19 cellular contexts compared by ENCODE assay signal in genomic region chr12:34346372-34347034, GRCh38.
DNase-seq lines count a peak whose midpoint lies in the region; ATAC-seq and TF ChIP-seq lines count a peak whose summit lies in the region.
"Had no signal": no experiment of that assay in that cellular context is flagged by ENCODE, and none has a peak within 500 bp of the region (broad histone marks: within the 10 kb centered on the region; RNA-seq: fewer than 3 reads in every experiment).

No MANE protein-coding gene starts in this region.

- TF ChIP-seq CTCF in BE2C (IDR thresholded peaks at IDR 0.05; ENCODE audit: low read depth, low read length) (no peak), Caco-2 (IDR thresholded peaks at IDR 0.05; ENCODE audit: insufficient read depth in 1 of 2, low read depth in 1 of 2, low read length in 1 of 2, severe bottlenecking in 1 of 2, unreplicated experiment in 1 of 2) (no peak)

- H3K4me3 ChIP-seq in BE2C (ENCODE audit: low read depth, low read length) (peak overlapping the region; percentile 24), Caco-2 (ENCODE audit: low read depth, low read length) (peak overlapping the region; percentile 34), SK-N-MC (peak overlapping the region; percentile 64; the same call in 1 of the 2 replicates)

- no peak for ATAC-seq in GM21619 (IDR thresholded peaks at IDR 0.05; ENCODE audit: unreplicated experiment)

- DNase-seq in BE2C: no peak
- DNase-seq in Caco-2: peak; percentile 36 to 63
- DNase-seq in LoVo (ENCODE audit: low spot score): peak; percentile 33
- DNase-seq in SK-N-MC (ENCODE audit: low read depth, low spot score): no peak
- no peak for DNase-seq in foreskin melanocyte
- no peak for DNase-seq in NCI-H345 (lab: John Stamatoyannopoulos, UW)
- DNase-seq: Calu3; CD4-positive, CD25-positive, alpha-beta regulatory T cell; GOT3; Kasumi-1; NCI-H1092 treated with DMSO at 0.1 percent for 48 hours; NCI-H1694; NCI-H2081 treated with DMSO at 0.1 percent for 48 hours; NCI-H2227 treated with DMSO at 0.1 percent for 48 hours; NK-92 treated with Interleukin-12 subunit alpha and Interleukin-12 subunit beta, amount 100 ng/mL, for 24 hours; SIG-M5; T-helper 2 cell had no signal

- H3K27me3 Mint-ChIP-seq in Caco-2 (ENCODE audit: insufficient read depth, unreplicated experiment): peaks cover 39% of the 10 kb centered on the region
- H3K27me3 Mint-ChIP-seq: CD4-positive, CD25-positive, alpha-beta regulatory T cell had no signal

- H3K27ac ChIP-seq in SK-N-MC: no peak overlapping the region
- H3K27ac ChIP-seq: RWPE1 had no signal

- H3K9me3 ChIP-seq in BE2C (no peaks in the 10 kb centered on the region; the same call in 1 of the 2 replicates), Caco-2 (no peaks in the 10 kb centered on the region), SK-N-MC (ENCODE audit: low read depth, low read length) (no peaks in the 10 kb centered on the region)

- CTCF ChIA-PET in Caco-2 (lab: Charles Lee): no interaction called here

- H3K9ac ChIP-seq in SK-N-MC (ENCODE audit: insufficient read length): no peak overlapping the region

- peak overlapping the region; percentile 65 for H3K27ac Mint-ChIP-seq in Caco-2 (ENCODE audit: unreplicated experiment)
- H3K27ac Mint-ChIP-seq: CD4-positive, CD25-positive, alpha-beta regulatory T cell had no signal

- POLR2A ChIA-PET in Caco-2 (lab: Charles Lee): no interaction called here

- H3K36me3 Mint-ChIP-seq in Caco-2 (ENCODE audit: insufficient read depth, unreplicated experiment): peaks cover 12% of the 10 kb centered on the region
- H3K36me3 Mint-ChIP-seq: CD4-positive, CD25-positive, alpha-beta regulatory T cell had no signal

- H3K4me3 Mint-ChIP-seq in Caco-2 (ENCODE audit: unreplicated experiment): peak overlapping the region; percentile 89
- H3K4me3 Mint-ChIP-seq: CD4-positive, CD25-positive, alpha-beta regulatory T cell had no signal

- peaks cover 12% of the 10 kb centered on the region for H3K4me1 Mint-ChIP-seq in Caco-2 (ENCODE audit: low read depth, unreplicated experiment)
- H3K4me1 Mint-ChIP-seq: CD4-positive, CD25-positive, alpha-beta regulatory T cell had no signal

- H3K36me3 ChIP-seq in BE2C (no peaks in the 10 kb centered on the region), Caco-2 (ENCODE audit: control insufficient read depth, insufficient read depth, low read length) (no peaks in the 10 kb centered on the region), SK-N-MC (ENCODE audit: insufficient read depth, low read length) (no peaks in the 10 kb centered on the region)

- H3K27me3 ChIP-seq in BE2C (peaks cover 6% of the 10 kb centered on the region), Caco-2 (replicated peaks; ENCODE audit: control insufficient read depth, insufficient read depth, low read length) (no peaks in the 10 kb centered on the region)

- H3K4me1 ChIP-seq in BE2C (no peaks in the 10 kb centered on the region), Caco-2 (peaks cover 7% of the 10 kb centered on the region; the same call in 1 of the 2 replicates)

- no TSS peak for BruUV-seq in Caco-2 (replicated peaks; lab: Mats Ljungman, UMichigan)

- intact Hi-C loops in Caco-2 (cut with micrococcal nuclease; ENCODE audit: unreplicated experiment): no loop called here

- no peaks in the 10 kb centered on the region for H3K9me3 Mint-ChIP-seq in Caco-2 (ENCODE audit: unreplicated experiment)

Comparison
In these comparisons a context has a peak if more than half of its experiments do, and no peak if none do; other contexts are left out.
1. DNase-seq: peak in Caco-2 (2 of 2) and LoVo (single experiment); none in BE2C (single experiment), SK-N-MC (single experiment), foreskin melanocyte (single experiment) and NCI-H345 (single experiment).
2. Peak in every context shown above with its lines, with median percentiles within 50 percentile points of each other: H3K4me3 ChIP-seq.